In the genomic region with DNA sequence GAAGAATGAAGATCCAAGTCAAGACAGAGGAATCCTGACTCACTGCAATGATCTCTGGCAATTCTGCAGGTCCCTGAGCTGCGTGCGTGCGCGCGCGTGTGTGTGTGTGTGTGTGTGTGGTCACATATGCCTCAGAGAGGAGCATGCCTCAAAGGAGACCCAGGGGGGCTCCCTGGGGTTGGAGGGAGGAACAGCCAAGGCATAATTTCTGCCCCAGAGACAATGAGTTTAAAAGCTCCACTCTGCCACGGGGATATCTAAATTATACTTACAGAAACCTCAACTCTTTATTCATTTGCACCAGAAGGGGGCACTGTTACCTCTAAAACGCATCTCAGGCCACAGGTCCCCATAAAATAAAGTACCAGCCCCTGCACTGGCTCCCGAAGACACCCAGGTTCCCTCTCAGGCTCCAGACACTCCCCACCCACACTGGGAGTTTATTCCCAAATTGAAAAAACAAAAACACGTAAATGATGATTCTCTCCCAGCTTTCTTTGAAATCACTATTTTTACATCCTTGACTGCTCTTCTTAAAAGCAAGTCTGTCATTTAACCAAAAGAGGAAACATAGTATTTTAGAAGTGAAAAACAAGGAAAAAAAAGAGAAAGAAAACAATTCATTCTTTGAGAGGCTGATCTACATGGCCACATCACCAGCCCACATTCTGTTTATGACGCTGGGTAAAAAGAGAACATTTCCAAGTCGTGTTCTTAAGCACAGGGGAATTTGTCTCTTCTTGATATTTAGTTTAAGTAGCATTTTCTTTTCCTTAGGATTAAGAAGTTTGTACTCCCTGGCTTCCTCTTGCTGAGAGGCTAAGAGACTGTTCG, we compare ENCODE assay signal across 8 cellular contexts.
DNase-seq lines count a peak whose midpoint lies in the region; ATAC-seq and TF ChIP-seq lines count a peak whose summit lies in the region.

No MANE protein-coding gene starts in this region.

- H3K36me3 ChIP-seq in psoas muscle (ENCODE audit: insufficient read depth in 1 of 2, low read depth in 1 of 2): no peaks in the 10 kb centered on the region

- no peaks in the 10 kb centered on the region for H3K27me3 ChIP-seq in psoas muscle (ENCODE audit: insufficient read depth in 3 of 3, low read length in 2 of 3)

- no peaks in the 10 kb centered on the region for H3K4me1 Mint-ChIP-seq in activated CD4-positive, alpha-beta T cell treated with anti-CD3 and anti-CD28 coated beads for 36 hours
- H3K4me1 Mint-ChIP-seq in WTC11 (peaks cover 13% of the 10 kb centered on the region), T-cell (peaks cover 0 to 3% (median 0%) of the 10 kb centered on the region in 3 donors)

- intact Hi-C loops in activated CD4-positive, alpha-beta T cell treated with anti-CD3 and anti-CD28 coated beads for 36 hours (cut with DNase I, micrococcal nuclease): loop anchor here (1.0 to 10.0 kb wide), 3 partner anchors 59 to 1505 kb away; no protein-coding TSS in a partner anchor
- intact Hi-C loops in left cardiac atrium (cut with DNase I): loop anchor here (5.0 to 10.0 kb wide), 3 partner anchors 217 to 585 kb away; no protein-coding TSS in a partner anchor
- intact Hi-C loops in psoas muscle (cut with DNase I): loop anchor here (2.0 to 10.0 kb wide), 5 partner anchors 53 to 593 kb away; a partner anchor contains a TSS

- no peak overlapping the region for H3K4me3 ChIP-seq in psoas muscle

- peaks cover 9% of the 10 kb centered on the region for H3K9me3 ChIP-seq in psoas muscle

- TF ChIP-seq CTCF in WTC11 (IDR thresholded peaks at IDR 0.05): peak; percentile 56
- peak; percentile 66 for TF ChIP-seq CTCF in psoas muscle (IDR thresholded peaks at IDR 0.05)

- H3K4me1 ChIP-seq in psoas muscle: peaks cover 4% of the 10 kb centered on the region

- POLR2A ChIA-PET in activated CD4-positive, alpha-beta T cell treated with anti-CD3 and anti-CD28 coated beads for 36 hours (lab: Charles Lee): no interaction called here
- POLR2A ChIA-PET in WTC11 (lab: Charles Lee) (no interaction called here), T-cell (lab: Charles Lee) (no interaction called here)

- H3K4me3 Mint-ChIP-seq in activated CD4-positive, alpha-beta T cell treated with anti-CD3 and anti-CD28 coated beads for 36 hours: no peak overlapping the region
- no peak overlapping the region for H3K4me3 Mint-ChIP-seq in WTC11
- no peak overlapping the region for H3K4me3 Mint-ChIP-seq in T-cell

- H3K36me3 Mint-ChIP-seq in activated CD4-positive, alpha-beta T cell treated with anti-CD3 and anti-CD28 coated beads for 36 hours (ENCODE audit: low read depth): no peaks in the 10 kb centered on the region
- peaks cover 14% of the 10 kb centered on the region for H3K36me3 Mint-ChIP-seq in WTC11
- no peaks in the 10 kb centered on the region for H3K36me3 Mint-ChIP-seq in T-cell

- CTCF ChIA-PET in activated CD4-positive, alpha-beta T cell treated with anti-CD3 and anti-CD28 coated beads for 36 hours (lab: Charles Lee): interaction anchor here (0.6 to 1.6 kb wide), 8 partner anchors 10 to 1505 kb away, joined by 3 to 5 read pairs (median 3); no protein-coding TSS in a partner anchor
- CTCF ChIA-PET in WTC11 (lab: Charles Lee) (interaction anchor here (0.6 to 3.2 kb wide), 36 partner anchors 9 to 536 kb away, joined by 3 to 15 read pairs (median 4); no protein-coding TSS in a partner anchor), T-cell (lab: Charles Lee) (interaction anchor here in 1 of 2 donors (0.7 kb wide), 1 partner anchor 403 kb away, joined by 4 read pairs; no protein-coding TSS in a partner anchor)

- no peak overlapping the region for H3K27ac Mint-ChIP-seq in activated CD4-positive, alpha-beta T cell treated with anti-CD3 and anti-CD28 coated beads for 36 hours
- H3K27ac Mint-ChIP-seq in WTC11 (peak overlapping the region; percentile 14; the same call in 1 of the 2 replicates), T-cell (no peak overlapping the region)

- WGBS in psoas muscle, 3 donors: 32 to 50% (median 40%) methylated on average over 13 of the region's 13 CpGs

- no peak for ATAC-seq in activated CD4-positive, alpha-beta T cell treated with anti-CD3 and anti-CD28 coated beads for 36 hours
- peak; percentile 82 for ATAC-seq in WTC11
- ATAC-seq in left cardiac atrium: peak; percentile 66 to 78
- ATAC-seq in psoas muscle: peak; percentile 56 to 80 (median 60)
- ATAC-seq in T-cell (replicated peaks in 1 of 4): no peak
- no peak for ATAC-seq in GM19035 (IDR thresholded peaks at IDR 0.05; ENCODE audit: unreplicated experiment)

- peaks cover 4% of the 10 kb centered on the region for H3K9me3 Mint-ChIP-seq in activated CD4-positive, alpha-beta T cell treated with anti-CD3 and anti-CD28 coated beads for 36 hours (ENCODE audit: low read depth)
- H3K9me3 Mint-ChIP-seq in WTC11 (peaks cover 10% of the 10 kb centered on the region), T-cell (peaks cover 0 to 3% (median 0%) of the 10 kb centered on the region in 3 donors)

- peak; percentile 17 for DNase-seq in activated CD4-positive, alpha-beta T cell treated with anti-CD3 and anti-CD28 coated beads for 36 hours
- DNase-seq in activated CD4-positive, alpha-beta T cell treated with anti-CD3 and anti-CD28 coated beads, Interleukin-2, amount 50 U/mL, for 1 hour: no peak
- DNase-seq in LoVo (ENCODE audit: low spot score) (peak; percentile 56), WTC11 (ENCODE audit: low spot score) (peak; percentile 30), left cardiac atrium (peak; percentile 34), psoas muscle (peak in 1 of 2 donors; percentile 17), T-cell (no peak)

- peaks cover 2% of the 10 kb centered on the region for H3K27me3 Mint-ChIP-seq in activated CD4-positive, alpha-beta T cell treated with anti-CD3 and anti-CD28 coated beads for 36 hours
- H3K27me3 Mint-ChIP-seq in WTC11 (ENCODE audit: low read depth) (no peaks in the 10 kb centered on the region), T-cell (no peaks in the 10 kb centered on the region)

- no peak overlapping the region for H3K27ac ChIP-seq in psoas muscle

TF ChIP-seq in WTC11, 78 proteins besides CTCF, POLR2A, EP300 and RAD21:
- TF ChIP-seq, protein P1, sequence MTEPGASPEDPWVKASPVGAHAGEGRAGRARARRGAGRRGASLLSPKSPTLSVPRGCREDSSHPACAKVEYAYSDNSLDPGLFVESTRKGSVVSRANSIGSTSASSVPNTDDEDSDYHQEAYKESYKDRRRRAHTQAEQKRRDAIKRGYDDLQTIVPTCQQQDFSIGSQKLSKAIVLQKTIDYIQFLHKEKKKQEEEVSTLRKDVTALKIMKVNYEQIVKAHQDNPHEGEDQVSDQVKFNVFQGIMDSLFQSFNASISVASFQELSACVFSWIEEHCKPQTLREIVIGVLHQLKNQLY (CRISPR knock-in tag; IDR thresholded peaks at IDR 0.05): no peak
- TF ChIP-seq FOXK1 (CRISPR knock-in tag; IDR thresholded peaks at IDR 0.05) (no peak), ELF4 (CRISPR knock-in tag; IDR thresholded peaks at IDR 0.05; ENCODE audit: low read depth) (no peak), FOXP1 (CRISPR knock-in tag; IDR thresholded peaks at IDR 0.05; ENCODE audit: borderline replicate concordance) (no peak), NFATC4 (CRISPR knock-in tag; IDR thresholded peaks at IDR 0.05) (no peak), ZNF263 (CRISPR knock-in tag; IDR thresholded peaks at IDR 0.05; ENCODE audit: low read depth) (no peak), NFYB (CRISPR knock-in tag; conservative IDR thresholded peaks at IDR 0.05; ENCODE audit: low read depth) (no peak)
- TF ChIP-seq, protein P2, sequence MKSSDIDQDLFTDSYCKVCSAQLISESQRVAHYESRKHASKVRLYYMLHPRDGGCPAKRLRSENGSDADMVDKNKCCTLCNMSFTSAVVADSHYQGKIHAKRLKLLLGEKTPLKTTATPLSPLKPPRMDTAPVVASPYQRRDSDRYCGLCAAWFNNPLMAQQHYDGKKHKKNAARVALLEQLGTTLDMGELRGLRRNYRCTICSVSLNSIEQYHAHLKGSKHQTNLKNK (CRISPR knock-in tag; IDR thresholded peaks at IDR 0.05): no peak
- TF ChIP-seq, protein P3, sequence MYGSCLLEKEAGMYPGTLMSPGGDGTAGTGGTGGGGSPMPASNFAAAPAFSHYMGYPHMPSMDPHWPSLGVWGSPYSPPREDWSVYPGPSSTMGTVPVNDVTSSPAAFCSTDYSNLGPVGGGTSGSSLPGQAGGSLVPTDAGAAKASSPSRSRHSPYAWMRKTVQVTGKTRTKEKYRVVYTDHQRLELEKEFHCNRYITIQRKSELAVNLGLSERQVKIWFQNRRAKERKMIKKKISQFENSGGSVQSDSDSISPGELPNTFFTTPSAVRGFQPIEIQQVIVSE (CRISPR knock-in tag; IDR thresholded peaks at IDR 0.05; ENCODE audit: borderline replicate concordance): no peak
- TF ChIP-seq, protein P4, sequence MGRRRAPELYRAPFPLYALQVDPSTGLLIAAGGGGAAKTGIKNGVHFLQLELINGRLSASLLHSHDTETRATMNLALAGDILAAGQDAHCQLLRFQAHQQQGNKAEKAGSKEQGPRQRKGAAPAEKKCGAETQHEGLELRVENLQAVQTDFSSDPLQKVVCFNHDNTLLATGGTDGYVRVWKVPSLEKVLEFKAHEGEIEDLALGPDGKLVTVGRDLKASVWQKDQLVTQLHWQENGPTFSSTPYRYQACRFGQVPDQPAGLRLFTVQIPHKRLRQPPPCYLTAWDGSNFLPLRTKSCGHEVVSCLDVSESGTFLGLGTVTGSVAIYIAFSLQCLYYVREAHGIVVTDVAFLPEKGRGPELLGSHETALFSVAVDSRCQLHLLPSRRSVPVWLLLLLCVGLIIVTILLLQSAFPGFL (CRISPR knock-in tag; IDR thresholded peaks at IDR 0.05; ENCODE audit: borderline replicate concordance): no peak
- TF ChIP-seq, protein P5, sequence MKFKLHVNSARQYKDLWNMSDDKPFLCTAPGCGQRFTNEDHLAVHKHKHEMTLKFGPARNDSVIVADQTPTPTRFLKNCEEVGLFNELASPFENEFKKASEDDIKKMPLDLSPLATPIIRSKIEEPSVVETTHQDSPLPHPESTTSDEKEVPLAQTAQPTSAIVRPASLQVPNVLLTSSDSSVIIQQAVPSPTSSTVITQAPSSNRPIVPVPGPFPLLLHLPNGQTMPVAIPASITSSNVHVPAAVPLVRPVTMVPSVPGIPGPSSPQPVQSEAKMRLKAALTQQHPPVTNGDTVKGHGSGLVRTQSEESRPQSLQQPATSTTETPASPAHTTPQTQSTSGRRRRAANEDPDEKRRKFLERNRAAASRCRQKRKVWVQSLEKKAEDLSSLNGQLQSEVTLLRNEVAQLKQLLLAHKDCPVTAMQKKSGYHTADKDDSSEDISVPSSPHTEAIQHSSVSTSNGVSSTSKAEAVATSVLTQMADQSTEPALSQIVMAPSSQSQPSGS (CRISPR knock-in tag; IDR thresholded peaks at IDR 0.05; ENCODE audit: borderline replicate concordance, low read depth): no peak

Comparison
In these comparisons a context has a peak if more than half of its experiments do, and no peak if none do; other contexts are left out.
1. DNase-seq: peak in activated CD4-positive, alpha-beta T cell treated with anti-CD3 and anti-CD28 coated beads for 36 hours (single experiment), LoVo (single experiment), WTC11 (single experiment) and left cardiac atrium (single experiment); none in activated CD4-positive, alpha-beta T cell treated with anti-CD3 and anti-CD28 coated beads, Interleukin-2, amount 50 U/mL, for 1 hour (single experiment) and T-cell (0 of 34).
2. ATAC-seq: peak in WTC11 (single experiment), left cardiac atrium (2 of 2) and psoas muscle (4 of 4); none in activated CD4-positive, alpha-beta T cell treated with anti-CD3 and anti-CD28 coated beads for 36 hours (single experiment), T-cell (0 of 4) and GM19035 (single experiment).